ENCODE assay signal across 1 cellular context in genomic region chr11:47552086-47552580, GRCh38.
TF ChIP-seq lines count a peak whose summit lies in the region.

No MANE protein-coding gene starts in this region.

TF ChIP-seq in H1, 55 proteins besides CTCF, POLR2A, EP300 and RAD21:
- no peak for TF ChIP-seq USF2 (IDR thresholded peaks at IDR 0.05; ENCODE audit: low read length)
- no peak for TF ChIP-seq JUND (IDR thresholded peaks at IDR 0.05; ENCODE audit: low read length)
- TF ChIP-seq SAP30 (IDR thresholded peaks at IDR 0.05; ENCODE audit: insufficient read depth, insufficient replicate concordance, low read length) = peak; percentile 84
- TF ChIP-seq TBP (IDR thresholded peaks at IDR 0.05; ENCODE audit: low read depth, low read length) = peak; percentile 30; the same call in 1 of the 2 replicates
- 0 out of 2 replicates have a peak, but pooled peaks have one; percentile 32 for TF ChIP-seq TAF1 (IDR thresholded peaks at IDR 0.05; ENCODE audit: low read depth, low read length)
- TF ChIP-seq TAF7 (optimal IDR thresholded peaks at IDR 0.05; ENCODE audit: borderline replicate concordance, low read depth, low read length) = peak; percentile 11
- TF ChIP-seq SIN3A (conservative IDR thresholded peaks at IDR 0.05 in 1 of 2, IDR thresholded peaks at IDR 0.05 in 1 of 2; ENCODE audit: low read depth in 1 of 2, low read length in 2 of 2) = peak in 1 of 2 experiments; percentile 54; a peak in 1 of 4 replicates
